Comparison of ENCODE assay signal across 25 cellular contexts in genomic region chr3:46660003-46660402, GRCh38. TPM values are rescaled to one million over a fixed set of nuclear protein-coding genes. Genes with fewer than 3 reads are reported as not detected.
DNase-seq lines count a peak whose midpoint lies in the region; ATAC-seq, FAIRE-seq and TF ChIP-seq lines count a peak whose summit lies in the region.
"Had no signal": no experiment of that assay in that cellular context is flagged by ENCODE, and none has a peak within 500 bp of the region (broad histone marks: within the 10 kb centered on the region; RNA-seq: fewer than 3 reads in every experiment).

No MANE protein-coding gene starts in this region.

- dilution Hi-C loops in keratinocyte (cut with MboI; ENCODE audit: extremely low pct_ligation_motif_present, low sequenced_read_pairs) = no loop called here

- H3K36me3 ChIP-seq in left ventricle myocardium inferior (no peaks in the 10 kb centered on the region), heart right ventricle (no peaks in the 10 kb centered on the region), keratinocyte (ENCODE audit: control insufficient read depth in 2 of 2, extremely low read depth in 1 of 2, insufficient read depth in 2 of 2, low read length in 2 of 2) (no peaks in the 10 kb centered on the region), SK-N-SH (replicated peaks in 1 of 2; ENCODE audit: control insufficient read depth in 1 of 2, insufficient read depth in 2 of 2, low read length in 1 of 2) (no peaks in the 10 kb centered on the region)
- H3K36me3 ChIP-seq: cardiac muscle cell, right lobe of liver had no signal

- WGBS in heart right ventricle, 2 donors = 86 to 89% methylated on average over 6 of the region's 6 CpGs
- 57% methylated on average over 6 of the region's 6 CpGs for WGBS in SK-N-SH (ENCODE audit: low lambda C conversion rate)

- TF ChIP-seq CTCF in left ventricle myocardium inferior (IDR thresholded peaks at IDR 0.05; ENCODE audit: borderline replicate concordance) (no peak), heart right ventricle (IDR thresholded peaks at IDR 0.05) (no peak), RWPE1 (conservative IDR thresholded peaks at IDR 0.05; ENCODE audit: low read depth) (no peak), keratinocyte (optimal IDR thresholded peaks at IDR 0.05 in 1 of 3, IDR thresholded peaks at IDR 0.05 in 1 of 3, conservative IDR thresholded peaks at IDR 0.05 in 1 of 3; ENCODE audit: extremely low read depth in 1 of 3, insufficient read depth in 2 of 3, low read length in 3 of 3) (no peak), SK-N-SH (IDR thresholded peaks at IDR 0.05) (no peak)

- H3K9ac ChIP-seq in keratinocyte (ENCODE audit: control insufficient read depth, extremely low read depth, insufficient read depth, low read length) (no peak overlapping the region), SK-N-SH (no peak overlapping the region)
- H3K9ac ChIP-seq: parathyroid adenoma had no signal

- H3F3A ChIP-seq in SK-N-SH (replicated peaks; ENCODE audit: insufficient read depth) = no peaks in the 10 kb centered on the region

- H4K20me1 ChIP-seq in keratinocyte (ENCODE audit: control insufficient read depth, extremely low read depth, insufficient read depth, low read length) (no peaks in the 10 kb centered on the region), SK-N-SH (ENCODE audit: insufficient read depth) (no peaks in the 10 kb centered on the region)

- no peak for DNase-seq in left ventricle myocardium inferior
- no peak for DNase-seq in heart right ventricle
- DNase-seq in RWPE1 (ENCODE audit: low spot score) = no peak
- no peak for DNase-seq in keratinocyte (ENCODE audit: low read depth, low spot score)
- peak; percentile 39 for DNase-seq in ureter (ENCODE audit: low spot score)
- DNase-seq in stimulated activated CD4-positive, alpha-beta T cell treated with anti-CD3 and anti-CD28 coated beads, Interleukin-2, amount 100 ng/mL, for 48 hours = no peak
- DNase-seq in NCI-H2196 treated with DMSO at 0.1 percent for 48 hours (lab: John Stamatoyannopoulos, UW; ENCODE audit: unreplicated experiment) = no peak
- no peak for DNase-seq in SK-N-SH
- DNase-seq: ACHN; activated CD4-positive, alpha-beta T cell treated with anti-CD3 and anti-CD28 coated beads, Interleukin-2, amount 10 ng/mL, durations not matched to agents 7 days and 5 days; CD4-positive, CD25-positive, alpha-beta regulatory T cell; dermis blood vessel endothelial cell; Kasumi-1; naive thymus-derived CD4-positive, alpha-beta T cell; NCI-H1092; NCI-H2081 treated with DMSO at 0.1 percent for 48 hours; SHP77 treated with DMSO at 0.1 percent for 48 hours had no signal

- CTCF ChIA-PET in RWPE1 (lab: Yijun Ruan, JAX) = interaction anchor here (0.6 to 0.7 kb wide), 2 partner anchors 95 to 386 kb away, joined by 3 read pairs; no protein-coding TSS in a partner anchor
- CTCF ChIA-PET in SK-N-SH (lab: Yijun Ruan, JAX) = interaction anchor here (1.1 to 2.7 kb wide), 4 partner anchors 13 to 249 kb away, joined by 3 to 12 read pairs (median 6); no protein-coding TSS in a partner anchor

- H3K4me3 ChIP-seq in left ventricle myocardium inferior (no peak overlapping the region), heart right ventricle (no peak overlapping the region), keratinocyte (ENCODE audit: control insufficient read depth in 2 of 3, extremely low read depth in 1 of 3, insufficient read depth in 2 of 3, low read depth in 1 of 3, low read length in 3 of 3) (no peak overlapping the region), SK-N-SH (ENCODE audit: low read depth in 2 of 2, low read length in 1 of 2) (no peak overlapping the region)
- H3K4me3 ChIP-seq: cardiac muscle cell, right lobe of liver had no signal

- H3K9me1 ChIP-seq in keratinocyte (ENCODE audit: control insufficient read depth, extremely low read depth, insufficient read depth, low read length) = peaks cover 2% of the 10 kb centered on the region

- TF ChIP-seq EP300 in SK-N-SH (IDR thresholded peaks at IDR 0.05; ENCODE audit: borderline replicate concordance in 1 of 2, low read depth in 1 of 2, low read length in 1 of 2) = no peak

- intact Hi-C loops in left ventricle myocardium inferior (cut with micrococcal nuclease) = no loop called here
- intact Hi-C loops in heart right ventricle (cut with DNase I) = loop anchor here in 3 of 10 donors (5.0 to 10.0 kb wide), 3 partner anchors 37 to 237 kb away; partner anchors contain the start of gene LRRC2 (in 2 of the 3)

- H3K79me2 ChIP-seq in keratinocyte (ENCODE audit: control insufficient read depth, insufficient read depth, low read length) (no peaks in the 10 kb centered on the region), SK-N-SH (ENCODE audit: insufficient read depth) (no peaks in the 10 kb centered on the region)
- H3K79me2 ChIP-seq: parathyroid adenoma had no signal

- no peaks in the 10 kb centered on the region for H3K27me3 ChIP-seq in left ventricle myocardium inferior (ENCODE audit: low read depth)
- H3K27me3 ChIP-seq in heart right ventricle = no peaks in the 10 kb centered on the region
- no peaks in the 10 kb centered on the region for H3K27me3 ChIP-seq in keratinocyte (ENCODE audit: control insufficient read depth, extremely low read depth, insufficient read depth, low read length)
- no peaks in the 10 kb centered on the region for H3K27me3 ChIP-seq in SK-N-SH (ENCODE audit: insufficient read depth)
- H3K27me3 ChIP-seq: cardiac muscle cell, right lobe of liver had no signal

- H3K9me3 ChIP-seq in left ventricle myocardium inferior (replicated peaks) (no peaks in the 10 kb centered on the region), heart right ventricle (no peaks in the 10 kb centered on the region), keratinocyte (ENCODE audit: control insufficient read depth, low read depth, low read length) (no peaks in the 10 kb centered on the region), SK-N-SH (no peaks in the 10 kb centered on the region)
- H3K9me3 ChIP-seq: right lobe of liver had no signal

- H3K27ac ChIP-seq in left ventricle myocardium inferior (replicated peaks) (peak overlapping the region; percentile 64), heart right ventricle (peak overlapping the region in 1 of 10 donors; percentile 55), RWPE1 (peak overlapping the region; percentile 66), keratinocyte (ENCODE audit: control insufficient read depth, insufficient read depth, low read length) (no peak overlapping the region), SK-N-SH (ENCODE audit: low read depth in 2 of 2, low read length in 1 of 2) (no peak overlapping the region)
- H3K27ac ChIP-seq: cardiac muscle cell, parathyroid adenoma, right lobe of liver had no signal

- H3K4me1 ChIP-seq in left ventricle myocardium inferior (peaks cover 52% of the 10 kb centered on the region), heart right ventricle (peaks cover 16 to 48% (median 34%) of the 10 kb centered on the region in 9 donors), keratinocyte (ENCODE audit: control insufficient read depth, extremely low read depth, insufficient read depth, low read length) (peaks cover 20% of the 10 kb centered on the region), SK-N-SH (ENCODE audit: control insufficient read depth in 1 of 2, insufficient read depth in 2 of 2, low read depth in 1 of 2, low read length in 1 of 2) (peaks cover 0 to 50% of the 10 kb centered on the region in 2 experiments; a peak in 1 of 4 replicates)

- no peak for TF ChIP-seq RAD21 in SK-N-SH (IDR thresholded peaks at IDR 0.05; ENCODE audit: low read length)

- H3K9me2 ChIP-seq in SK-N-SH = no peaks in the 10 kb centered on the region

- POLR2A ChIA-PET in RWPE1 (lab: Yijun Ruan, JAX; ENCODE audit: low non-redundant PET) (no interaction called here), SK-N-SH (lab: Yijun Ruan, JAX) (no interaction called here)

- ATAC-seq in heart right ventricle = no peak
- ATAC-seq: naive thymus-derived CD4-positive, alpha-beta T cell had no signal

- H2AFZ ChIP-seq in keratinocyte (ENCODE audit: control insufficient read depth, low read length) = no peak overlapping the region
- H2AFZ ChIP-seq in SK-N-SH (ENCODE audit: low read depth) = no peak overlapping the region
- H2AFZ ChIP-seq: parathyroid adenoma had no signal

- FAIRE-seq in keratinocyte (lab: Jason Lieb, UNC) = peak; percentile 68
- FAIRE-seq: GM12892, H54 had no signal

- H3K4me2 ChIP-seq in keratinocyte (ENCODE audit: control insufficient read depth, extremely low read depth, insufficient read depth, low read depth, low read length) = no peak overlapping the region
- no peak overlapping the region for H3K4me2 ChIP-seq in SK-N-SH

RNA-seq across cellular contexts. Expression of gene ALS2CL, which starts 33.5 kb away (rescaled TPM):
- total RNA-seq in left ventricle myocardium inferior = 33.7 TPM
- 10 to 100 TPM; 16.3 to 41.6 (median 21.6) TPM for total RNA-seq in heart right ventricle
- polyA plus RNA-seq in heart right ventricle = 100 to 1,000 TPM in 1 of 2 donors, 10 to 100 TPM in 1; 15.6 to 102 TPM
- polyA plus RNA-seq in keratinocyte = 35.0 to 76.9 TPM (median 40.9 TPM) in 3 replicates
- 44.6 TPM for polyA plus RNA-seq in keratinocyte (2011; ENCODE audit: low read depth)
- 15.1 and 21.9 TPM in 2 replicates for polyA plus RNA-seq in keratinocyte (2011; cell fraction: cytosol; rRNA removed)
- polyA plus RNA-seq in keratinocyte (2011; cell fraction: nucleus; rRNA removed) = 222 and 277 TPM in 2 replicates
- 39.5 and 130 TPM in 2 replicates for polyA plus RNA-seq in keratinocyte (2012; ENCODE audit: low replicate concordance)
- 55.6 to 64.3 TPM (median 63.2 TPM) in 3 replicates for polyA minus RNA-seq in keratinocyte
- polyA minus RNA-seq in keratinocyte (2011; cell fraction: cytosol; rRNA and poly(A)+ RNA removed) = 32.0 TPM
- 88.7 and 90.1 TPM in 2 replicates for polyA minus RNA-seq in keratinocyte (2011; cell fraction: nucleus; rRNA and poly(A)+ RNA removed)
- 64.5 TPM for total RNA-seq in ureter
- polyA plus RNA-seq in SK-N-SH (2012; rRNA removed) = 0.18 and 0.58 TPM in 2 replicates
- polyA plus RNA-seq in SK-N-SH (2012; cell fraction: cytosol; rRNA removed) = 0.03 and 0.10 TPM in 2 replicates
- polyA plus RNA-seq in SK-N-SH (2012; cell fraction: nucleus; rRNA removed) = 1.2 and 1.5 TPM in 2 replicates

RNA-seq across cellular contexts. Expression of gene TMIE, which starts 41.2 kb away (rescaled TPM):
- total RNA-seq in left ventricle myocardium inferior = 1.5 TPM
- 1 to 10 TPM in 1 of 10 donors, under 1 TPM in 8, not detected in 1; 0.21 to 1.1 (median 0.48) TPM for total RNA-seq in heart right ventricle
- 1 to 10 TPM in 1 of 2 donors, under 1 TPM in 1; 0.39 to 1.2 TPM for polyA plus RNA-seq in heart right ventricle
- polyA plus RNA-seq in keratinocyte = 0.04 to 0.07 TPM in 2 of 3 replicates, not detected in the other
- polyA plus RNA-seq in keratinocyte (2011; ENCODE audit: low read depth) = 0.41 TPM
- 0.04 TPM in 1 of 2 replicates, not detected in the other for polyA plus RNA-seq in keratinocyte (2011; cell fraction: cytosol; rRNA removed)
- 0.19 TPM in 1 of 2 replicates, not detected in the other for polyA plus RNA-seq in keratinocyte (2011; cell fraction: nucleus; rRNA removed)
- 0.25 TPM in 1 of 2 replicates, not detected in the other for polyA plus RNA-seq in keratinocyte (2012; ENCODE audit: low replicate concordance)
- 0.10 TPM in 1 of 3 replicates, not detected in the others for polyA minus RNA-seq in keratinocyte
- not detected for polyA minus RNA-seq in keratinocyte (2011; cell fraction: cytosol; rRNA and poly(A)+ RNA removed)
- polyA minus RNA-seq in keratinocyte (2011; cell fraction: nucleus; rRNA and poly(A)+ RNA removed) = not detected in 2 replicates
- 1.0 TPM for total RNA-seq in ureter
- polyA plus RNA-seq in SK-N-SH (2012; rRNA removed) = 0.03 and 0.10 TPM in 2 replicates
- polyA plus RNA-seq in SK-N-SH (2012; cell fraction: cytosol; rRNA removed) = 0.05 TPM in 2 replicates
- 0.04 and 0.06 TPM in 2 replicates for polyA plus RNA-seq in SK-N-SH (2012; cell fraction: nucleus; rRNA removed)
- total RNA-seq: OCI-LY7 had no signal

RNA-seq across cellular contexts. Expression of gene FAM240A, which starts 47.7 kb away (rescaled TPM):
- total RNA-seq in left ventricle myocardium inferior = not detected
- total RNA-seq in heart right ventricle = under 1 TPM in 1 of 10 donors, not detected in 9; 0.19 TPM
- not detected for polyA plus RNA-seq in heart right ventricle
- not detected in 3 replicates for polyA plus RNA-seq in keratinocyte
- polyA plus RNA-seq in keratinocyte (2011; ENCODE audit: low read depth) = not detected
- polyA plus RNA-seq in keratinocyte (2011; cell fraction: cytosol; rRNA removed) = not detected in 2 replicates
- polyA plus RNA-seq in keratinocyte (2011; cell fraction: nucleus; rRNA removed) = not detected in 2 replicates
- not detected in 2 replicates for polyA plus RNA-seq in keratinocyte (2012; ENCODE audit: low replicate concordance)
- polyA minus RNA-seq in keratinocyte = not detected in 3 replicates
- not detected for polyA minus RNA-seq in keratinocyte (2011; cell fraction: cytosol; rRNA and poly(A)+ RNA removed)
- not detected in 2 replicates for polyA minus RNA-seq in keratinocyte (2011; cell fraction: nucleus; rRNA and poly(A)+ RNA removed)
- total RNA-seq in ureter = not detected
- polyA plus RNA-seq in SK-N-SH (2012; rRNA removed) = not detected in 2 replicates
- not detected in 2 replicates for polyA plus RNA-seq in SK-N-SH (2012; cell fraction: cytosol; rRNA removed)
- polyA plus RNA-seq in SK-N-SH (2012; cell fraction: nucleus; rRNA removed) = not detected in 2 replicates
- total RNA-seq: activated CD4-positive, alpha-beta T cell treated with anti-CD3 and anti-CD28 coated beads, Interleukin-2, amount 10 ng/mL, durations not matched to agents 7 days and 5 days; cardiac muscle cell; CD4-positive, CD25-positive, alpha-beta regulatory T cell; dermis blood vessel endothelial cell; kidney epithelial cell; naive thymus-derived CD4-positive, alpha-beta T cell; OCI-LY7; right lobe of liver; temporal lobe had no signal
- polyA plus RNA-seq: cardiac muscle cell; CD4-positive, CD25-positive, alpha-beta regulatory T cell; naive thymus-derived CD4-positive, alpha-beta T cell had no signal

RNA-seq across cellular contexts. Expression of gene PRSS50, which starts 57.7 kb away (rescaled TPM):
- total RNA-seq in left ventricle myocardium inferior = 0.22 TPM
- under 1 TPM in 8 of 10 donors, not detected in 2; 0.09 to 0.37 (median 0.25) TPM for total RNA-seq in heart right ventricle
- polyA plus RNA-seq in heart right ventricle = under 1 TPM; 0.43 to 0.88 TPM
- polyA plus RNA-seq in keratinocyte = not detected in 3 replicates
- polyA plus RNA-seq in keratinocyte (2011; ENCODE audit: low read depth) = not detected
- polyA plus RNA-seq in keratinocyte (2011; cell fraction: cytosol; rRNA removed) = not detected in 2 replicates
- polyA plus RNA-seq in keratinocyte (2011; cell fraction: nucleus; rRNA removed) = not detected in 2 replicates
- polyA plus RNA-seq in keratinocyte (2012; ENCODE audit: low replicate concordance) = not detected in 2 replicates
- polyA minus RNA-seq in keratinocyte = not detected in 3 replicates
- polyA minus RNA-seq in keratinocyte (2011; cell fraction: cytosol; rRNA and poly(A)+ RNA removed) = not detected
- not detected in 2 replicates for polyA minus RNA-seq in keratinocyte (2011; cell fraction: nucleus; rRNA and poly(A)+ RNA removed)
- total RNA-seq in ureter = 1.6 TPM
- not detected in 2 replicates for polyA plus RNA-seq in SK-N-SH (2012; rRNA removed)
- 0.01 TPM in 1 of 2 replicates, not detected in the other for polyA plus RNA-seq in SK-N-SH (2012; cell fraction: cytosol; rRNA removed)
- 0.18 and 0.32 TPM in 2 replicates for polyA plus RNA-seq in SK-N-SH (2012; cell fraction: nucleus; rRNA removed)
- total RNA-seq: activated CD4-positive, alpha-beta T cell treated with anti-CD3 and anti-CD28 coated beads, Interleukin-2, amount 10 ng/mL, durations not matched to agents 7 days and 5 days; CD4-positive, CD25-positive, alpha-beta regulatory T cell; dermis blood vessel endothelial cell; OCI-LY7 had no signal
- polyA plus RNA-seq: CD4-positive, CD25-positive, alpha-beta regulatory T cell; naive thymus-derived CD4-positive, alpha-beta T cell had no signal

Comparison
In these comparisons a context has a peak if more than half of its experiments do, and no peak if none do; other contexts are left out.
1. H3K27ac ChIP-seq: peak in left ventricle myocardium inferior (single experiment) and RWPE1 (single experiment); none in keratinocyte (single experiment) and SK-N-SH (0 of 2).